15 cellular contexts compared by ENCODE assay signal in the genomic region with DNA sequence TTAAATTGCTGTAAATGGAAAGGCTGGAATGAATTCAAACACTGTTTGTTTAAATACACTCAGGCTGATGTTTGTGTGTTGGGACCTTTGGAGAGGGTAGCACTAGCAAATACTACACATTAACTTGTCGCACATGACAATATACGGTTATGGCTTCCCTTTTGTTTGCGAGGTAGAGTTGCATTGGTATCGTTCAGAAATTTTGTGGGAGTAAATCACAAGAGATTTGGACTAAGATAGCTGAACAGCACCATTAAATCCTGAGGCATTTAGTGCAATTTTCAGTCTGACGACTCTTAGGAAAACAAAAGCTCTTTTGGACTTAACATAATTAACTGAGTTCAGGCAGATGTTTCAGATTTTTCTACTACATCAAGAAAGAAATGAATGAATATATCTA.
"Had no signal": no experiment of that assay in that cellular context is flagged by ENCODE, and none has a peak within 500 bp of the region (broad histone marks: within the 10 kb centered on the region; RNA-seq: fewer than 3 reads in every experiment).

No MANE protein-coding gene starts in this region.

- ATAC-seq: activated T-helper 17 cell treated with anti-CD3 and anti-CD28 coated beads, Interleukin-2, amount 50 U/mL, for 72 hours; left cardiac atrium; natural killer cell; right lobe of liver; stimulated activated naive B cell treated with anti-CD40 and anti-IgM and Interleukin-4, amounts not matched to agents 10 μg/mL and 1 μg/mL and 100 μg/mL, for 72 hours had no signal

- H3K36me3 ChIP-seq: cardiac muscle cell, esophagus muscularis mucosa, prostate gland, right lobe of liver had no signal

- H3K9me3 ChIP-seq: esophagus muscularis mucosa, prostate gland, right lobe of liver had no signal

- DNase-seq: activated B cell treated with CpG ODN at 0.5 μM for 24 hours; activated CD4-positive, alpha-beta T cell treated with anti-CD3 and anti-CD28 coated beads, Interleukin-2, amount 10 ng/mL, durations not matched to agents 7 days and 5 days; activated naive CD4-positive, alpha-beta T cell treated with anti-CD3 and anti-CD28 coated beads, Interleukin-2, amount 10 ng/mL, durations not matched to agents 7 days and 5 days; activated T-cell treated with anti-CD3 and anti-CD28 coated beads for 4 hours; glutamatergic neuron; left cardiac atrium; mammary epithelial cell; natural killer cell; right lobe of liver; stimulated activated naive B cell treated with anti-CD40 and anti-IgM and Interleukin-4, amounts not matched to agents 10 μg/mL and 1 μg/mL and 100 μg/mL, for 72 hours; substantia nigra had no signal

- H3K27ac ChIP-seq: cardiac muscle cell, esophagus muscularis mucosa, prostate gland, right lobe of liver had no signal

- H3K4me3 ChIP-seq: cardiac muscle cell, esophagus muscularis mucosa, prostate gland, right lobe of liver had no signal
